ENCODE assay signal across 8 cellular contexts in the genomic region with DNA sequence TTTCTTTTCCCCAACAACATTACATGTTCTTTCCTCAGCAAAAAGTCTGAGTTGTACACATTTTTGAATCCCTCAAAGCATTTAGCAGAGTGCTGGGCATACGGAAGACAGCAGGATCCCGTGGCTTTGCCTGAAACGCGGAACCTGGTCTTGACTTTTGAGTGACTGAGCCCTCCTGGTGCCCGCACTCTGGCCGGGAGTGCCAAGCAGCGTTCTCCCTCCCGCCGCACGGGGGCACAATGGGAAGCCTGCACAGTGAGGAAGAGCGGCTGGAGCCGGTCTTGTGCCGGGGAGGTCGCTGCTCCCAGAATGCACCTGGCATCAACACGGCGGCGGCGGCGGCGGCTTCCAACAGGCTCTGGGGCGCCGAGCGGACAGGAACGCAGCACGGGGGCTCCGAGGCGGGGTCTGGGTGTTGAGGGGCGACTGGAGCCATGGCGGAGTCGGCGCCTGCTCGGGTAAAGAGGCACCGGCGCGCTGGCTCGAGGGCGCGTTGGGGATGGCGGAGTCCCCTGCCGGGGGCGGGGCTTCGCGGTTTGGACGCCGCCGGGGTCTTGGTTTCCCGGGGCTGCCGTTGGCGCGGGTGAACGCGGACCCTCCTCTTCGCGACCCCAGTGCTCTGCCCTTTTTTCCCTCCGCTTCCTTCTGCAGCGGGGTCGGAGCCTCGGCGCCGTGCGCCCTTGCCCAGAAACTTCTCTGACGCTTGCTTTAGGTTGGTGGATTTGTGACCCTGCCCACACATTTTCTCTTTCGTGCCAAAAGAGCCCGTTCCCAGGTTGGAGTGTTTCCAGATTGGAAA. TPM values are rescaled to one million over a fixed set of nuclear protein-coding genes. Genes with fewer than 3 reads are reported as not detected.
DNase-seq lines count a peak whose midpoint lies in the region; ATAC-seq and TF ChIP-seq lines count a peak whose summit lies in the region.

A gene (plus strand): TSS at position 307 of the 799 bp plus-strand sequence. CDS start 128 bp downstream, at position 435.

- H3K27ac ChIP-seq in WERI-Rb-1 (peak within 1 kb of the TSS; percentile 65), mammary epithelial cell (ENCODE audit: insufficient read depth, low read depth, low read length) (peak within 1 kb of the TSS; percentile 70)

- H3K9me3 ChIP-seq in WERI-Rb-1 (ENCODE audit: severe bottlenecking), result no peaks in the 10 kb centered on the region
- no peaks in the 10 kb centered on the region for H3K9me3 ChIP-seq in mammary epithelial cell (replicated peaks; ENCODE audit: insufficient read depth, low read length)

- WGBS in mammary epithelial cell (ENCODE audit: low coverage, missing lambda C conversion rate), result 1% methylated on average over 10 of the region's 64 CpGs

- H3K79me2 ChIP-seq in mammary epithelial cell (ENCODE audit: insufficient read depth, low read length), result peaks cover 41% of the 10 kb centered on the region

- H3K27me3 ChIP-seq in WERI-Rb-1 (ENCODE audit: insufficient read depth, low read depth, severe bottlenecking) (no peaks in the 10 kb centered on the region), mammary epithelial cell (ENCODE audit: insufficient read depth, low read length) (no peaks in the 10 kb centered on the region)

- DNase-seq in AG08396 (ENCODE audit: low spot score), result peak; percentile 97
- DNase-seq in NCI-H2227 (lab: John Stamatoyannopoulos, UW; ENCODE audit: unreplicated experiment), result peak; percentile 94
- peak; percentile 93 for DNase-seq in WERI-Rb-1
- DNase-seq in mammary epithelial cell, result peak; percentile 85
- DNase-seq in iris pigment epithelial cell (ENCODE audit: low read depth), result peak; percentile 91
- DNase-seq in stimulated activated CD4-positive, alpha-beta T cell treated with anti-CD3 and anti-CD28 coated beads, Interleukin-12 subunit alpha, Interleukin-12 subunit beta, amount 100 ng/mL, for 4 hours, result peak; percentile 85

- intact Hi-C loops in mammary epithelial cell (cut with micrococcal nuclease), result loop anchor here (1.0 kb wide), 1 partner anchor 44 kb away; a partner anchor contains a TSS

- dilution Hi-C loops in mammary epithelial cell (cut with HindIII; ENCODE audit: low sequenced_read_pairs), result no loop called here

- ATAC-seq in GM18907 (IDR thresholded peaks at IDR 0.05; ENCODE audit: unreplicated experiment), result peak; percentile 100
- peak; percentile 100 for ATAC-seq in HG03139 (IDR thresholded peaks at IDR 0.05; ENCODE audit: unreplicated experiment)

- no peaks in the 10 kb centered on the region for H4K20me1 ChIP-seq in mammary epithelial cell (ENCODE audit: insufficient read depth, low read length)

- H3K4me2 ChIP-seq in mammary epithelial cell (ENCODE audit: insufficient read depth, low read depth, low read length), result peak within 1 kb of the TSS; percentile 80

- H3K4me3 ChIP-seq in WERI-Rb-1 (ENCODE audit: low read depth, low read length), result peak within 1 kb of the TSS; percentile 87
- H3K4me3 ChIP-seq in mammary epithelial cell (replicated peaks in 1 of 3; ENCODE audit: insufficient read depth in 1 of 3, low read depth in 2 of 3, low read length in 3 of 3), result peak within 1 kb of the TSS; percentile 73 to 98 (median 97)

- BruUV-seq in mammary epithelial cell (replicated peaks; lab: Mats Ljungman, UMichigan), result no TSS peak

- peak; percentile 89 for TF ChIP-seq CTCF in WERI-Rb-1 (IDR thresholded peaks at IDR 0.05; ENCODE audit: low read depth, low read length)
- TF ChIP-seq CTCF in mammary epithelial cell (conservative IDR thresholded peaks at IDR 0.05 in 1 of 2, IDR thresholded peaks at IDR 0.05 in 1 of 2; ENCODE audit: extremely low read depth in 1 of 2, insufficient read depth in 1 of 2, low read depth in 1 of 2, low read length in 2 of 2), result peak; percentile 88 to 89

- peaks cover 23% of the 10 kb centered on the region for H3K4me1 ChIP-seq in mammary epithelial cell (ENCODE audit: insufficient read depth, low read length)

- in situ Hi-C loops in mammary epithelial cell (cut with MboI; ENCODE audit: low sequenced_read_pairs in 2 of 2), result no loop called here

- H3K36me3 ChIP-seq in WERI-Rb-1 (peaks cover 3% of the 10 kb centered on the region; the same call in 1 of the 2 replicates), mammary epithelial cell (ENCODE audit: insufficient read depth, low read length) (no peaks in the 10 kb centered on the region)

- peak within 1 kb of the TSS; percentile 94 for H3K9ac ChIP-seq in mammary epithelial cell (ENCODE audit: insufficient read depth, low read length)

- peak within 1 kb of the TSS; percentile 84 for H2AFZ ChIP-seq in mammary epithelial cell (ENCODE audit: low read depth, low read length)

- CTCF ChIA-PET in mammary epithelial cell (lab: Charles Lee; ENCODE audit: low non-redundant PET), result no interaction called here

RNA-seq across cellular contexts. Expression of the gene that starts here (rescaled TPM):
- total RNA-seq in mammary epithelial cell, result 10 to 100 TPM in 1 of 2 donors, 1 to 10 TPM in 1; 9.2 to 11.1 TPM
- 5.4 TPM for polyA plus RNA-seq in mammary epithelial cell
- polyA minus RNA-seq in mammary epithelial cell, result 14.1 TPM

Comparison
In these comparisons a context has a peak if more than half of its experiments do, and no peak if none do; other contexts are left out.
1. Peak in every context shown above with its lines: DNase-seq, ATAC-seq, H3K4me3 ChIP-seq and H3K27ac ChIP-seq.